1 cellular context compared by ENCODE assay signal in the genomic region with DNA sequence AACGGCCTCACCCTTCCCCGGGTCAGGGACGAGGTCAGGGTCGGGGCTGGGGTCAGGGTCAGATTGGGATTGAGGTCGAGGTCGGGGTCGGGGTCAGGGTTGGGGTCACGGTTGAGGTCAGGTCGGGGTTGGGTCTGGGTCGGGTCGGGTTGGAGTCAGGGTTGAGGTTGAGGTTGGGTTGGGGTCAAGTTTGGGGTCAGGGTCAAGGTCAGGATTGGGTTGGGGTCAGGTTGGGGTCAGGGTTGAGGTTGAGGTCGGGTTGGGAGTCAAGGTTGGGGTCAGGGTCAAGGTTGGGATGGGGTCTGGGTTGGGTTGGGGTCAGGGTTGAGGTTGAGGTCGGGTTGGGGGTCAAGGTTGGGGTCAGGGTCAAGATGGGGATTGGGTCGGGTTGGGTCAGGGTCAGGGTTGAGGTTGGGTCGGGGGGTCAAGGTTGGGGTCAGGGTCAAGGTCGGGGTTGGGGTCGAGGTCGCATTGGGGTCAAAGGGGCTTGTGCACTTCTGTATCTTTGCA.
TF ChIP-seq lines count a peak whose summit lies in the region.

No MANE protein-coding gene starts in this region.

TF ChIP-seq in K562, 482 proteins besides CTCF, POLR2A, EP300 and RAD21 (continues in another document):
- TF ChIP-seq DACH1 (IDR thresholded peaks at IDR 0.05; ENCODE audit: partially characterized antibody) (no peak), MYBL2 (IDR thresholded peaks at IDR 0.05; ENCODE audit: low read depth) (no peak), MYBL2 (CRISPR knock-in tag; IDR thresholded peaks at IDR 0.05; ENCODE audit: borderline replicate concordance) (no peak), SP1 (CRISPR knock-in tag; IDR thresholded peaks at IDR 0.05) (no peak), POLR2H (tag; IDR thresholded peaks at IDR 0.05; ENCODE audit: low read depth) (no peak), LARP7 (IDR thresholded peaks at IDR 0.05) (no peak), NBN (IDR thresholded peaks at IDR 0.05; ENCODE audit: low read depth) (no peak), CBX5 (IDR thresholded peaks at IDR 0.05; ENCODE audit: borderline replicate concordance, low read depth) (no peak), SMARCC2 (IDR thresholded peaks at IDR 0.05; ENCODE audit: low read depth) (no peak), MED1 (CRISPR knock-in tag; IDR thresholded peaks at IDR 0.05; ENCODE audit: borderline replicate concordance) (no peak), NONO (IDR thresholded peaks at IDR 0.05; ENCODE audit: low read depth in 2 of 2, low read length in 1 of 2) (no peak), CREM (IDR thresholded peaks at IDR 0.05; ENCODE audit: low read depth) (no peak), MTA2 (IDR thresholded peaks at IDR 0.05; ENCODE audit: low read depth) (no peak), ZNF75A (CRISPR knock-in tag; IDR thresholded peaks at IDR 0.05) (no peak), ZNF263 (CRISPR knock-in tag; IDR thresholded peaks at IDR 0.05; ENCODE audit: borderline replicate concordance) (no peak), JUN (IDR thresholded peaks at IDR 0.05; ENCODE audit: borderline replicate concordance, low read depth, low read length) (no peak), JUN (CRISPR knock-in tag; IDR thresholded peaks at IDR 0.05; ENCODE audit: borderline replicate concordance) (no peak), ZBTB17 (CRISPR knock-in tag; IDR thresholded peaks at IDR 0.05) (no peak), TRIM24 (IDR thresholded peaks at IDR 0.05) (peak; percentile 78 to 89; a peak in 3 of 4 replicates), KAT8 (IDR thresholded peaks at IDR 0.05; ENCODE audit: low read depth) (no peak), RCOR1 (IDR thresholded peaks at IDR 0.05; ENCODE audit: borderline replicate concordance in 1 of 2, low read depth in 2 of 2, low read length in 2 of 2) (0 out of 4 replicates have a peak, but pooled peaks of 1 of the 2 experiments have one; percentile 10), BCOR (IDR thresholded peaks at IDR 0.05) (no peak), RFX5 (IDR thresholded peaks at IDR 0.05; ENCODE audit: low read depth, low read length) (no peak), ZNF436 (CRISPR knock-in tag; IDR thresholded peaks at IDR 0.05) (no peak), ZNF668 (CRISPR knock-in tag; IDR thresholded peaks at IDR 0.05) (no peak), SREBF1 (IDR thresholded peaks at IDR 0.05; ENCODE audit: borderline replicate concordance, low read depth, low read length) (no peak), BHLHE40 (IDR thresholded peaks at IDR 0.05; ENCODE audit: low read length) (no peak), KAT7 (CRISPR knock-in tag; IDR thresholded peaks at IDR 0.05; ENCODE audit: borderline replicate concordance) (no peak), HMG20B (CRISPR knock-in tag; IDR thresholded peaks at IDR 0.05) (no peak), SIRT6 (IDR thresholded peaks at IDR 0.05; ENCODE audit: low read depth, low read length) (no peak)
- TF ChIP-seq, protein P1, sequence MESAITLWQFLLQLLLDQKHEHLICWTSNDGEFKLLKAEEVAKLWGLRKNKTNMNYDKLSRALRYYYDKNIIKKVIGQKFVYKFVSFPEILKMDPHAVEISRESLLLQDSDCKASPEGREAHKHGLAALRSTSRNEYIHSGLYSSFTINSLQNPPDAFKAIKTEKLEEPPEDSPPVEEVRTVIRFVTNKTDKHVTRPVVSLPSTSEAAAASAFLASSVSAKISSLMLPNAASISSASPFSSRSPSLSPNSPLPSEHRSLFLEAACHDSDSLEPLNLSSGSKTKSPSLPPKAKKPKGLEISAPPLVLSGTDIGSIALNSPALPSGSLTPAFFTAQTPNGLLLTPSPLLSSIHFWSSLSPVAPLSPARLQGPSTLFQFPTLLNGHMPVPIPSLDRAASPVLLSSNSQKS (CRISPR knock-in tag; IDR thresholded peaks at IDR 0.05) = no peak
- TF ChIP-seq, protein P2, sequence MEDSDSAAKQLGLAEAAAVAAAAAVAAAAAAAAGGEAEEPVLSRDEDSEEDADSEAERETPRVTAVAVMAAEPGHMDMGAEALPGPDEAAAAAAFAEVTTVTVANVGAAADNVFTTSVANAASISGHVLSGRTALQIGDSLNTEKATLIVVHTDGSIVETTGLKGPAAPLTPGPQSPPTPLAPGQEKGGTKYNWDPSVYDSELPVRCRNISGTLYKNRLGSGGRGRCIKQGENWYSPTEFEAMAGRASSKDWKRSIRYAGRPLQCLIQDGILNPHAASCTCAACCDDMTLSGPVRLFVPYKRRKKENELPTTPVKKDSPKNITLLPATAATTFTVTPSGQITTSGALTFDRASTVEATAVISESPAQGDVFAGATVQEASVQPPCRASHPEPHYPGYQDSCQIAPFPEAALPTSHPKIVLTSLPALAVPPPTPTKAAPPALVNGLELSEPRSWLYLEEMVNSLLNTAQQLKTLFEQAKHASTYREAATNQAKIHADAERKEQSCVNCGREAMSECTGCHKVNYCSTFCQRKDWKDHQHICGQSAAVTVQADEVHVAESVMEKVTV (CRISPR knock-in tag; IDR thresholded peaks at IDR 0.05) = no peak
- TF ChIP-seq, protein P3, sequence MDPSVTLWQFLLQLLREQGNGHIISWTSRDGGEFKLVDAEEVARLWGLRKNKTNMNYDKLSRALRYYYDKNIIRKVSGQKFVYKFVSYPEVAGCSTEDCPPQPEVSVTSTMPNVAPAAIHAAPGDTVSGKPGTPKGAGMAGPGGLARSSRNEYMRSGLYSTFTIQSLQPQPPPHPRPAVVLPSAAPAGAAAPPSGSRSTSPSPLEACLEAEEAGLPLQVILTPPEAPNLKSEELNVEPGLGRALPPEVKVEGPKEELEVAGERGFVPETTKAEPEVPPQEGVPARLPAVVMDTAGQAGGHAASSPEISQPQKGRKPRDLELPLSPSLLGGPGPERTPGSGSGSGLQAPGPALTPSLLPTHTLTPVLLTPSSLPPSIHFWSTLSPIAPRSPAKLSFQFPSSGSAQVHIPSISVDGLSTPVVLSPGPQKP (CRISPR knock-in tag; IDR thresholded peaks at IDR 0.05) = no peak
- TF ChIP-seq, protein P4, sequence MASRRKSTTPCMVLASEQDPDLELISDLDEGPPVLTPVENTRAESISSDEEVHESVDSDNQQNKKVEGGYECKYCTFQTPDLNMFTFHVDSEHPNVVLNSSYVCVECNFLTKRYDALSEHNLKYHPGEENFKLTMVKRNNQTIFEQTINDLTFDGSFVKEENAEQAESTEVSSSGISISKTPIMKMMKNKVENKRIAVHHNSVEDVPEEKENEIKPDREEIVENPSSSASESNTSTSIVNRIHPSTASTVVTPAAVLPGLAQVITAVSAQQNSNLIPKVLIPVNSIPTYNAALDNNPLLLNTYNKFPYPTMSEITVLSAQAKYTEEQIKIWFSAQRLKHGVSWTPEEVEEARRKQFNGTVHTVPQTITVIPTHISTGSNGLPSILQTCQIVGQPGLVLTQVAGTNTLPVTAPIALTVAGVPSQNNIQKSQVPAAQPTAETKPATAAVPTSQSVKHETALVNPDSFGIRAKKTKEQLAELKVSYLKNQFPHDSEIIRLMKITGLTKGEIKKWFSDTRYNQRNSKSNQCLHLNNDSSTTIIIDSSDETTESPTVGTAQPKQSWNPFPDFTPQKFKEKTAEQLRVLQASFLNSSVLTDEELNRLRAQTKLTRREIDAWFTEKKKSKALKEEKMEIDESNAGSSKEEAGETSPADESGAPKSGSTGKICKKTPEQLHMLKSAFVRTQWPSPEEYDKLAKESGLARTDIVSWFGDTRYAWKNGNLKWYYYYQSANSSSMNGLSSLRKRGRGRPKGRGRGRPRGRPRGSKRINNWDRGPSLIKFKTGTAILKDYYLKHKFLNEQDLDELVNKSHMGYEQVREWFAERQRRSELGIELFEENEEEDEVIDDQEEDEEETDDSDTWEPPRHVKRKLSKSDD (conservative IDR thresholded peaks at IDR 0.05; ENCODE audit: low read length) = no peak
- TF ChIP-seq, protein P5, sequence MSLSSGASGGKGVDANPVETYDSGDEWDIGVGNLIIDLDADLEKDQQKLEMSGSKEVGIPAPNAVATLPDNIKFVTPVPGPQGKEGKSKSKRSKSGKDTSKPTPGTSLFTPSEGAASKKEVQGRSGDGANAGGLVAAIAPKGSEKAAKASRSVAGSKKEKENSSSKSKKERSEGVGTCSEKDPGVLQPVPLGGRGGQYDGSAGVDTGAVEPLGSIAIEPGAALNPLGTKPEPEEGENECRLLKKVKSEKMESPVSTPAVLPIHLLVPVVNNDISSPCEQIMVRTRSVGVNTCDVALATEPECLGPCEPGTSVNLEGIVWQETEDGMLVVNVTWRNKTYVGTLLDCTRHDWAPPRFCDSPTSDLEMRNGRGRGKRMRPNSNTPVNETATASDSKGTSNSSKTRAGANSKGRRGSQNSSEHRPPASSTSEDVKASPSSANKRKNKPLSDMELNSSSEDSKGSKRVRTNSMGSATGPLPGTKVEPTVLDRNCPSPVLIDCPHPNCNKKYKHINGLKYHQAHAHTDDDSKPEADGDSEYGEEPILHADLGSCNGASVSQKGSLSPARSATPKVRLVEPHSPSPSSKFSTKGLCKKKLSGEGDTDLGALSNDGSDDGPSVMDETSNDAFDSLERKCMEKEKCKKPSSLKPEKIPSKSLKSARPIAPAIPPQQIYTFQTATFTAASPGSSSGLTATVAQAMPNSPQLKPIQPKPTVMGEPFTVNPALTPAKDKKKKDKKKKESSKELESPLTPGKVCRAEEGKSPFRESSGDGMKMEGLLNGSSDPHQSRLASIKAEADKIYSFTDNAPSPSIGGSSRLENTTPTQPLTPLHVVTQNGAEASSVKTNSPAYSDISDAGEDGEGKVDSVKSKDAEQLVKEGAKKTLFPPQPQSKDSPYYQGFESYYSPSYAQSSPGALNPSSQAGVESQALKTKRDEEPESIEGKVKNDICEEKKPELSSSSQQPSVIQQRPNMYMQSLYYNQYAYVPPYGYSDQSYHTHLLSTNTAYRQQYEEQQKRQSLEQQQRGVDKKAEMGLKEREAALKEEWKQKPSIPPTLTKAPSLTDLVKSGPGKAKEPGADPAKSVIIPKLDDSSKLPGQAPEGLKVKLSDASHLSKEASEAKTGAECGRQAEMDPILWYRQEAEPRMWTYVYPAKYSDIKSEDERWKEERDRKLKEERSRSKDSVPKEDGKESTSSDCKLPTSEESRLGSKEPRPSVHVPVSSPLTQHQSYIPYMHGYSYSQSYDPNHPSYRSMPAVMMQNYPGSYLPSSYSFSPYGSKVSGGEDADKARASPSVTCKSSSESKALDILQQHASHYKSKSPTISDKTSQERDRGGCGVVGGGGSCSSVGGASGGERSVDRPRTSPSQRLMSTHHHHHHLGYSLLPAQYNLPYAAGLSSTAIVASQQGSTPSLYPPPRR (CRISPR knock-in tag; IDR thresholded peaks at IDR 0.05; ENCODE audit: borderline replicate concordance) = no peak
- TF ChIP-seq, protein P6, sequence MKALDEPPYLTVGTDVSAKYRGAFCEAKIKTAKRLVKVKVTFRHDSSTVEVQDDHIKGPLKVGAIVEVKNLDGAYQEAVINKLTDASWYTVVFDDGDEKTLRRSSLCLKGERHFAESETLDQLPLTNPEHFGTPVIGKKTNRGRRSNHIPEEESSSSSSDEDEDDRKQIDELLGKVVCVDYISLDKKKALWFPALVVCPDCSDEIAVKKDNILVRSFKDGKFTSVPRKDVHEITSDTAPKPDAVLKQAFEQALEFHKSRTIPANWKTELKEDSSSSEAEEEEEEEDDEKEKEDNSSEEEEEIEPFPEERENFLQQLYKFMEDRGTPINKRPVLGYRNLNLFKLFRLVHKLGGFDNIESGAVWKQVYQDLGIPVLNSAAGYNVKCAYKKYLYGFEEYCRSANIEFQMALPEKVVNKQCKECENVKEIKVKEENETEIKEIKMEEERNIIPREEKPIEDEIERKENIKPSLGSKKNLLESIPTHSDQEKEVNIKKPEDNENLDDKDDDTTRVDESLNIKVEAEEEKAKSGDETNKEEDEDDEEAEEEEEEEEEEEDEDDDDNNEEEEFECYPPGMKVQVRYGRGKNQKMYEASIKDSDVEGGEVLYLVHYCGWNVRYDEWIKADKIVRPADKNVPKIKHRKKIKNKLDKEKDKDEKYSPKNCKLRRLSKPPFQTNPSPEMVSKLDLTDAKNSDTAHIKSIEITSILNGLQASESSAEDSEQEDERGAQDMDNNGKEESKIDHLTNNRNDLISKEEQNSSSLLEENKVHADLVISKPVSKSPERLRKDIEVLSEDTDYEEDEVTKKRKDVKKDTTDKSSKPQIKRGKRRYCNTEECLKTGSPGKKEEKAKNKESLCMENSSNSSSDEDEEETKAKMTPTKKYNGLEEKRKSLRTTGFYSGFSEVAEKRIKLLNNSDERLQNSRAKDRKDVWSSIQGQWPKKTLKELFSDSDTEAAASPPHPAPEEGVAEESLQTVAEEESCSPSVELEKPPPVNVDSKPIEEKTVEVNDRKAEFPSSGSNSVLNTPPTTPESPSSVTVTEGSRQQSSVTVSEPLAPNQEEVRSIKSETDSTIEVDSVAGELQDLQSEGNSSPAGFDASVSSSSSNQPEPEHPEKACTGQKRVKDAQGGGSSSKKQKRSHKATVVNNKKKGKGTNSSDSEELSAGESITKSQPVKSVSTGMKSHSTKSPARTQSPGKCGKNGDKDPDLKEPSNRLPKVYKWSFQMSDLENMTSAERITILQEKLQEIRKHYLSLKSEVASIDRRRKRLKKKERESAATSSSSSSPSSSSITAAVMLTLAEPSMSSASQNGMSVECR (CRISPR knock-in tag; IDR thresholded peaks at IDR 0.05) = 0 out of 2 replicates have a peak, but pooled peaks have one; percentile 16
- TF ChIP-seq, protein P7, sequence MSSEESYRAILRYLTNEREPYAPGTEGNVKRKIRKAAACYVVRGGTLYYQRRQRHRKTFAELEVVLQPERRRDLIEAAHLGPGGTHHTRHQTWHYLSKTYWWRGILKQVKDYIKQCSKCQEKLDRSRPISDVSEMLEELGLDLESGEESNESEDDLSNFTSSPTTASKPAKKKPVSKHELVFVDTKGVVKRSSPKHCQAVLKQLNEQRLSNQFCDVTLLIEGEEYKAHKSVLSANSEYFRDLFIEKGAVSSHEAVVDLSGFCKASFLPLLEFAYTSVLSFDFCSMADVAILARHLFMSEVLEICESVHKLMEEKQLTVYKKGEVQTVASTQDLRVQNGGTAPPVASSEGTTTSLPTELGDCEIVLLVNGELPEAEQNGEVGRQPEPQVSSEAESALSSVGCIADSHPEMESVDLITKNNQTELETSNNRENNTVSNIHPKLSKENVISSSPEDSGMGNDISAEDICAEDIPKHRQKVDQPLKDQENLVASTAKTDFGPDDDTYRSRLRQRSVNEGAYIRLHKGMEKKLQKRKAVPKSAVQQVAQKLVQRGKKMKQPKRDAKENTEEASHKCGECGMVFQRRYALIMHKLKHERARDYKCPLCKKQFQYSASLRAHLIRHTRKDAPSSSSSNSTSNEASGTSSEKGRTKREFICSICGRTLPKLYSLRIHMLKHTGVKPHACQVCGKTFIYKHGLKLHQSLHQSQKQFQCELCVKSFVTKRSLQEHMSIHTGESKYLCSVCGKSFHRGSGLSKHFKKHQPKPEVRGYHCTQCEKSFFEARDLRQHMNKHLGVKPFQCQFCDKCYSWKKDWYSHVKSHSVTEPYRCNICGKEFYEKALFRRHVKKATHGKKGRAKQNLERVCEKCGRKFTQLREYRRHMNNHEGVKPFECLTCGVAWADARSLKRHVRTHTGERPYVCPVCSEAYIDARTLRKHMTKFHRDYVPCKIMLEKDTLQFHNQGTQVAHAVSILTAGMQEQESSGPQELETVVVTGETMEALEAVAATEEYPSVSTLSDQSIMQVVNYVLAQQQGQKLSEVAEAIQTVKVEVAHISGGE (CRISPR knock-in tag; IDR thresholded peaks at IDR 0.05) = no peak
